In genomic region chr15:52417957-52418356, GRCh38 we compare ENCODE assay signal across 22 cellular contexts.
"Had no signal": no experiment of that assay in that cellular context is flagged by ENCODE, and none has a peak within 500 bp of the region (broad histone marks: within the 10 kb centered on the region; RNA-seq: fewer than 3 reads in every experiment).

No MANE protein-coding gene starts in this region.

- H3K4me1 ChIP-seq: breast epithelium, pancreas, right atrium auricular region, thyroid gland, upper lobe of right lung had no signal

- H3K27ac ChIP-seq: breast epithelium, coronary artery, pancreas, psoas muscle, right atrium auricular region, thyroid gland, upper lobe of right lung, VCaP had no signal

- DNase-seq: activated CD4-positive, alpha-beta T cell treated with anti-CD3 and anti-CD28 coated beads, Interleukin-2, amount 50 U/mL, for 1 hour; activated naive CD4-positive, alpha-beta T cell treated with Interleukin-2 at 50 U/mL for 16 hours; activated naive CD8-positive, alpha-beta T cell treated with anti-CD3 and anti-CD28 coated beads for 36 hours; activated T-cell treated with anti-CD3 and anti-CD28 coated beads, Interleukin-2, amount 50 U/mL, for 24 hours; gastrocnemius medialis; head of caudate nucleus; hypothalamus; left ventricle myocardium superior; midbrain; pancreas; psoas muscle; stimulated activated CD4-positive, alpha-beta T cell treated with anti-CD3 and anti-CD28 coated beads, Interleukin-12 subunit alpha, Interleukin-12 subunit beta, amount 100 ng/mL, for 4 hours; stimulated activated CD4-positive, alpha-beta T cell treated with anti-CD3 and anti-CD28 coated beads, Interleukin-4, amount 100 ng/mL, for 4 hours; substantia nigra; thyroid gland; upper lobe of right lung had no signal

- H3K36me3 ChIP-seq: breast epithelium, gastrocnemius medialis, pancreas, right atrium auricular region, thyroid gland, upper lobe of right lung had no signal

- ATAC-seq: activated CD4-positive, CD25-positive, alpha-beta regulatory T cell treated with anti-CD3 and anti-CD28 coated beads, Interleukin-2, amount 50 U/mL, for 24 hours; gastrocnemius medialis; left ventricle myocardium superior; natural killer cell treated with Interleukin-12 subunit alpha and Interleukin-12 subunit beta and Interleukin-15 and Interleukin-18, amount 100 ng/mL, for 72 hours; pancreas; upper lobe of right lung had no signal

- H3K27me3 ChIP-seq: breast epithelium, gastrocnemius medialis, pancreas, right atrium auricular region, thyroid gland, upper lobe of right lung had no signal

- FAIRE-seq: pancreas had no signal

- H3K4me3 ChIP-seq: breast epithelium, coronary artery, gastrocnemius medialis, pancreas, psoas muscle, right atrium auricular region, thyroid gland, upper lobe of right lung had no signal

- H3K9me3 ChIP-seq: breast epithelium, gastrocnemius medialis, pancreas, psoas muscle, right atrium auricular region, thyroid gland, upper lobe of right lung had no signal
